2 cellular contexts compared by ENCODE assay signal in genomic region chr11:34308049-34308692, GRCh38.
TF ChIP-seq lines count a peak whose summit lies in the region.

No MANE protein-coding gene starts in this region.

TF ChIP-seq in liver, 16 proteins besides CTCF, POLR2A, EP300 and RAD21 (continued from another document):
- TF ChIP-seq YY1 (IDR thresholded peaks at IDR 0.05): no peak
- no peak for TF ChIP-seq EGR1 (IDR thresholded peaks at IDR 0.05; ENCODE audit: low read depth in 2 of 2)
- TF ChIP-seq TAF1 (conservative IDR thresholded peaks at IDR 0.05): no peak
- TF ChIP-seq HNF4G (IDR thresholded peaks at IDR 0.05): no peak
- TF ChIP-seq JUND (IDR thresholded peaks at IDR 0.05): no peak
- no peak for TF ChIP-seq REST (IDR thresholded peaks at IDR 0.05)
- no peak for TF ChIP-seq SP1 (IDR thresholded peaks at IDR 0.05)
- TF ChIP-seq NR2F2 (IDR thresholded peaks at IDR 0.05): no peak
- no peak for TF ChIP-seq FOXA2 (IDR thresholded peaks at IDR 0.05)
- TF ChIP-seq RXRA (IDR thresholded peaks at IDR 0.05): no peak
- no peak for TF ChIP-seq HNF4A (conservative IDR thresholded peaks at IDR 0.05)
- TF ChIP-seq ZBTB33 (IDR thresholded peaks at IDR 0.05): no peak

TF ChIP-seq in HepG2, 621 proteins besides CTCF, POLR2A, EP300 and RAD21 (continued from another document):
- TF ChIP-seq THAP9 (CRISPR knock-in tag; IDR thresholded peaks at IDR 0.05; ENCODE audit: borderline replicate concordance) (no peak), RELA (CRISPR knock-in tag; IDR thresholded peaks at IDR 0.05) (no peak)
